Comparison of ENCODE assay signal across 8 cellular contexts in the genomic region with DNA sequence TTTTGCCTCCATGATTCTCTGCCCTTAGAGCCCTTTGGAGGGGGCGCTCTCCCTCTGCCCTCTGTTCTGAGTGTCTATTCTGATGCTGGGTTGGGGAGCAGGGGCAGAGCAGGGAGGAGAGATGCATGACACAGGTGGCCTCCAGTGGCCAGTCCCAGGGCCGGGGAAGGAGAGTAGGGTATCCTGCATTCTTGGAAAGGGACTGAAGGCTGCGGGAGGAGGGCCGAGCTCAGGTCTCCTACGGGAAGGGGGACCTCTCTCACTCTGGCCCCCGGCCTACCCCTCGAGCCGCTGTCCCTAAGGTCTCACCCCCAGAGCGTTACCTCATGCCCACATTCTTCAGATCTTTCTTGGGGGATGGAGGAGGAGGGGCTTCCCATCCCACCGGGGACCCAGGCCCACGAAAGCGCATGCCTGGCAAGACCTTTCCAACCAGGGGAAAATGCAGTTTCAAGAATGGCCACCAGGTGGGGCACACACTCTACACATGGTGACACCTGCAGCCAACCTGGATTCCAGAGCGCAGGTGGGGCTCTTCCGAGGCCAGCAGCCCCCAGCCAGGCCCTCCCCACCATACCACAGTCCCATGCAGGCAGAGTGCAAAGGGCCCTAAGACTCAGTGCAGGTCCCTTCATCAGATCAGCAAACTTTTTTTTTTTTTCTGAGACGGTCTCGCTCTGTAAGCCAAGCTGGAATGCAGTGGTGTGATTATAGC.
A peak's percentile ranks its signal among the peaks of the same experiment; 100 is the strongest.
DNase-seq lines count a peak whose midpoint lies in the region; ATAC-seq and TF ChIP-seq lines count a peak whose summit lies in the region.

No MANE protein-coding gene starts in this region.

- DNase-seq in GM10248 (ENCODE audit: extremely low spot score) (peak; percentile 76), NCI-H1092 treated with DMSO at 0.1 percent for 48 hours (lab: John Stamatoyannopoulos, UW) (peak; percentile 43), brain microvascular endothelial cell (peak; percentile 19), kidney tubule cell (ENCODE audit: low spot score) (peak; percentile 57), HCEC 1CT (no peak)
- peak; percentile 78 for DNase-seq in stimulated activated CD4-positive, alpha-beta T cell treated with anti-CD3 and anti-CD28 coated beads, Interleukin-4, amount 100 ng/mL, for 24 hours

- TF ChIP-seq CTCF in GM10248 (IDR thresholded peaks at IDR 0.05; ENCODE audit: control extremely low read depth, extremely low read depth, low read depth, missing control alignments) = peak; percentile 82
- peak; percentile 94 for TF ChIP-seq CTCF in VCaP (conservative IDR thresholded peaks at IDR 0.05)
- TF ChIP-seq CTCF in brain microvascular endothelial cell (IDR thresholded peaks at IDR 0.05; ENCODE audit: low read depth, low read length, missing control alignments) = peak; percentile 87

- CTCF ChIA-PET in GM10248 (lab: Yijun Ruan, JAX) = interaction anchor here (0.6 to 4.6 kb wide), 26 partner anchors 7 to 844 kb away, joined by 3 to 72 read pairs (median 4); no protein-coding TSS in a partner anchor

- H3K36me3 ChIP-seq in brain microvascular endothelial cell (replicated peaks) = no peaks in the 10 kb centered on the region

- no peak for ATAC-seq in GM21526 (IDR thresholded peaks at IDR 0.05; ENCODE audit: low FRiP score, unreplicated experiment)

- in situ Hi-C loops in brain microvascular endothelial cell (cut with HindIII; ENCODE audit: low pct_ligation_motif_present, low sequenced_read_pairs) = no loop called here

- POLR2A ChIA-PET in GM10248 (lab: Yijun Ruan, JAX) = interaction anchor here (0.6 kb wide), 2 partner anchors 36 to 131 kb away, joined by 3 to 4 read pairs; no protein-coding TSS in a partner anchor

- H3K27me3 ChIP-seq in brain microvascular endothelial cell (replicated peaks) = no peaks in the 10 kb centered on the region

- H3K4me3 ChIP-seq in brain microvascular endothelial cell (ENCODE audit: low read depth, low read length) = no peak overlapping the region

- no peak overlapping the region for H3K27ac ChIP-seq in VCaP
- no peak overlapping the region for H3K27ac ChIP-seq in brain microvascular endothelial cell
